In the genomic region with DNA sequence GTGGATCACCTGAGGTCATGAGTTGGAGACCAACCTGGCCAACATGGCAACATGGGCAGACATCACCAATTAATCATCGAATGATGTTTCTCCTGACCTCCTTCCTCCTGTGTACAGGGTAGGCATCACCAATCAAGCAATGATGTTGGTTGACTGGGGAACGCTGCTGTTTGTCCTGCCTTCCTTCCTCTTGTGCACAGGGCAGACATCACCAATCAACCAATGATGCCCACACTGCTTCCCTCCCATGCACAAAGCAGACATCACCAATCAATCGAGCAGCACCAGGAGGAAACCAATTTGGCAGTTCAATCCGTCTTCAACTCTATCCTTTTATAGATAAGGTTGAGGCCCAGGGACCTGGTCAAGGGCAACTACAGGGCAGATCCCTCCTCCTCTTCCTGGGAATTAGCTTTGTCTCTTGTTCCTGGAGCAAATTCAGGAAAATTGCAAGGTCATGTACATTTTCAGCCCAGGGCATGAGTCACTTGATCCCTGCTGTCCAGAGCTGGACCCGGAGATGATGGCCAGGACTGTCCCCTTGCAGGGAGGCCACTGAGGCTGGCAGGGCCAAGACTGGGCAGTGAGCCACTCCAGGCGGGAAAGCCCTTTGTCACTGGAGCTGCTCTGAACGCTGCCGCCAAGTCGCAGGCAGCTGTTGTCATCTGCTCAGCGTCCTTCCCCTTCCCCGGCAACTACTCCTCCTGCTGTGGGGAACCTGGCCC, we compare ENCODE assay signal across 1 cellular context.
TF ChIP-seq lines count a peak whose summit lies in the region.

No MANE protein-coding gene starts in this region.

TF ChIP-seq in HepG2, 621 proteins besides CTCF, POLR2A, EP300 and RAD21 (continues in another document):
- TF ChIP-seq ZNF350 (CRISPR knock-in tag; IDR thresholded peaks at IDR 0.05; ENCODE audit: borderline replicate concordance, low read depth) (no peak; the same call in 1 of the 2 replicates), ZNF710 (CRISPR knock-in tag; IDR thresholded peaks at IDR 0.05; ENCODE audit: borderline replicate concordance) (peak; percentile 40; the same call in 1 of the 2 replicates), GATAD1 (CRISPR knock-in tag; IDR thresholded peaks at IDR 0.05) (0 out of 2 replicates have a peak, but pooled peaks have one; percentile 34), BHLHE40 (IDR thresholded peaks at IDR 0.05; ENCODE audit: low read length) (0 out of 2 replicates have a peak, but pooled peaks have one; percentile 5), CREM (IDR thresholded peaks at IDR 0.05) (0 out of 2 replicates have a peak, but pooled peaks have one; percentile 12), CREM (CRISPR knock-in tag; IDR thresholded peaks at IDR 0.05) (no peak), RAD51 (IDR thresholded peaks at IDR 0.05; ENCODE audit: borderline replicate concordance) (no peak), MXD1 (CRISPR knock-in tag; IDR thresholded peaks at IDR 0.05) (0 out of 2 replicates have a peak, but pooled peaks have one; percentile 27), TGIF2 (CRISPR knock-in tag; IDR thresholded peaks at IDR 0.05) (no peak), EHMT2 (IDR thresholded peaks at IDR 0.05; ENCODE audit: borderline replicate concordance, low read depth, low read length) (no peak), FOXK2 (IDR thresholded peaks at IDR 0.05) (no peak), KMT2A (CRISPR knock-in tag; IDR thresholded peaks at IDR 0.05) (0 out of 2 replicates have a peak, but pooled peaks have one; percentile 18), MYNN (CRISPR knock-in tag; IDR thresholded peaks at IDR 0.05; ENCODE audit: low read depth) (peak; percentile 7; the same call in 1 of the 2 replicates), NFE2L1 (CRISPR knock-in tag; IDR thresholded peaks at IDR 0.05; ENCODE audit: borderline replicate concordance) (no peak), ZNF772 (CRISPR knock-in tag; IDR thresholded peaks at IDR 0.05) (no peak), FOXA3 (CRISPR knock-in tag; IDR thresholded peaks at IDR 0.05) (peak; percentile 21; the same call in 1 of the 2 replicates), RARA (CRISPR knock-in tag; IDR thresholded peaks at IDR 0.05) (peak; percentile 44; the same call in 1 of the 2 replicates), MAFG (CRISPR knock-in tag; IDR thresholded peaks at IDR 0.05) (0 out of 2 replicates have a peak, but pooled peaks have one; percentile 29), MIER3 (CRISPR knock-in tag; IDR thresholded peaks at IDR 0.05; ENCODE audit: borderline replicate concordance) (peak; percentile 70; the same call in 1 of the 2 replicates), HMG20A (CRISPR knock-in tag; IDR thresholded peaks at IDR 0.05; ENCODE audit: borderline replicate concordance) (no peak), ZNF292 (CRISPR knock-in tag; IDR thresholded peaks at IDR 0.05; ENCODE audit: borderline replicate concordance, low read depth) (no peak), FUBP1 (CRISPR knock-in tag; IDR thresholded peaks at IDR 0.05; ENCODE audit: borderline replicate concordance) (no peak), PLRG1 (conservative IDR thresholded peaks at IDR 0.05) (no peak), ZNF639 (CRISPR knock-in tag; conservative IDR thresholded peaks at IDR 0.05) (no peak), NR2F2 (IDR thresholded peaks at IDR 0.05; ENCODE audit: borderline replicate concordance, low read depth) (no peak), KAT8 (CRISPR knock-in tag; IDR thresholded peaks at IDR 0.05) (0 out of 2 replicates have a peak, but pooled peaks have one; percentile 24), JUND (CRISPR knock-in tag; IDR thresholded peaks at IDR 0.05) (0 out of 2 replicates have a peak, but pooled peaks have one; percentile 18), MEF2D (CRISPR knock-in tag; IDR thresholded peaks at IDR 0.05) (peak; percentile 51; the same call in 1 of the 2 replicates), XBP1 (CRISPR knock-in tag; IDR thresholded peaks at IDR 0.05) (no peak), YEATS4 (CRISPR knock-in tag; IDR thresholded peaks at IDR 0.05; ENCODE audit: borderline replicate concordance) (0 out of 2 replicates have a peak, but pooled peaks have one; percentile 34), ZNF607 (CRISPR knock-in tag; IDR thresholded peaks at IDR 0.05; ENCODE audit: borderline replicate concordance) (0 out of 2 replicates have a peak, but pooled peaks have one; percentile 22), SP1 (IDR thresholded peaks at IDR 0.05) (no peak), SP1 (CRISPR knock-in tag; IDR thresholded peaks at IDR 0.05) (0 out of 2 replicates have a peak, but pooled peaks have one; percentile 37), KLF9 (CRISPR knock-in tag; IDR thresholded peaks at IDR 0.05; ENCODE audit: low read depth) (no peak), CEBPG (CRISPR knock-in tag; IDR thresholded peaks at IDR 0.05) (0 out of 2 replicates have a peak, but pooled peaks have one; percentile 7), ZBTB38 (CRISPR knock-in tag; IDR thresholded peaks at IDR 0.05) (no peak), U2AF1 (optimal IDR thresholded peaks at IDR 0.05; ENCODE audit: low read depth, low read length) (no peak), ADNP (CRISPR knock-in tag; IDR thresholded peaks at IDR 0.05) (no peak)
- TF ChIP-seq, protein P1, sequence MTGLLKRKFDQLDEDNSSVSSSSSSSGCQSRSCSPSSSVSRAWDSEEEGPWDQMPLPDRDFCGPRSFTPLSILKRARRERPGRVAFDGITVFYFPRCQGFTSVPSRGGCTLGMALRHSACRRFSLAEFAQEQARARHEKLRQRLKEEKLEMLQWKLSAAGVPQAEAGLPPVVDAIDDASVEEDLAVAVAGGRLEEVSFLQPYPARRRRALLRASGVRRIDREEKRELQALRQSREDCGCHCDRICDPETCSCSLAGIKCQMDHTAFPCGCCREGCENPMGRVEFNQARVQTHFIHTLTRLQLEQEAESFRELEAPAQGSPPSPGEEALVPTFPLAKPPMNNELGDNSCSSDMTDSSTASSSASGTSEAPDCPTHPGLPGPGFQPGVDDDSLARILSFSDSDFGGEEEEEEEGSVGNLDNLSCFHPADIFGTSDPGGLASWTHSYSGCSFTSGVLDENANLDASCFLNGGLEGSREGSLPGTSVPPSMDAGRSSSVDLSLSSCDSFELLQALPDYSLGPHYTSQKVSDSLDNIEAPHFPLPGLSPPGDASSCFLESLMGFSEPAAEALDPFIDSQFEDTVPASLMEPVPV (CRISPR knock-in tag; IDR thresholded peaks at IDR 0.05): no peak
- TF ChIP-seq, protein P2, sequence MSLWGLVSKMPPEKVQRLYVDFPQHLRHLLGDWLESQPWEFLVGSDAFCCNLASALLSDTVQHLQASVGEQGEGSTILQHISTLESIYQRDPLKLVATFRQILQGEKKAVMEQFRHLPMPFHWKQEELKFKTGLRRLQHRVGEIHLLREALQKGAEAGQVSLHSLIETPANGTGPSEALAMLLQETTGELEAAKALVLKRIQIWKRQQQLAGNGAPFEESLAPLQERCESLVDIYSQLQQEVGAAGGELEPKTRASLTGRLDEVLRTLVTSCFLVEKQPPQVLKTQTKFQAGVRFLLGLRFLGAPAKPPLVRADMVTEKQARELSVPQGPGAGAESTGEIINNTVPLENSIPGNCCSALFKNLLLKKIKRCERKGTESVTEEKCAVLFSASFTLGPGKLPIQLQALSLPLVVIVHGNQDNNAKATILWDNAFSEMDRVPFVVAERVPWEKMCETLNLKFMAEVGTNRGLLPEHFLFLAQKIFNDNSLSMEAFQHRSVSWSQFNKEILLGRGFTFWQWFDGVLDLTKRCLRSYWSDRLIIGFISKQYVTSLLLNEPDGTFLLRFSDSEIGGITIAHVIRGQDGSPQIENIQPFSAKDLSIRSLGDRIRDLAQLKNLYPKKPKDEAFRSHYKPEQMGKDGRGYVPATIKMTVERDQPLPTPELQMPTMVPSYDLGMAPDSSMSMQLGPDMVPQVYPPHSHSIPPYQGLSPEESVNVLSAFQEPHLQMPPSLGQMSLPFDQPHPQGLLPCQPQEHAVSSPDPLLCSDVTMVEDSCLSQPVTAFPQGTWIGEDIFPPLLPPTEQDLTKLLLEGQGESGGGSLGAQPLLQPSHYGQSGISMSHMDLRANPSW (CRISPR knock-in tag; IDR thresholded peaks at IDR 0.05; ENCODE audit: borderline replicate concordance): no peak
- TF ChIP-seq, protein P3, sequence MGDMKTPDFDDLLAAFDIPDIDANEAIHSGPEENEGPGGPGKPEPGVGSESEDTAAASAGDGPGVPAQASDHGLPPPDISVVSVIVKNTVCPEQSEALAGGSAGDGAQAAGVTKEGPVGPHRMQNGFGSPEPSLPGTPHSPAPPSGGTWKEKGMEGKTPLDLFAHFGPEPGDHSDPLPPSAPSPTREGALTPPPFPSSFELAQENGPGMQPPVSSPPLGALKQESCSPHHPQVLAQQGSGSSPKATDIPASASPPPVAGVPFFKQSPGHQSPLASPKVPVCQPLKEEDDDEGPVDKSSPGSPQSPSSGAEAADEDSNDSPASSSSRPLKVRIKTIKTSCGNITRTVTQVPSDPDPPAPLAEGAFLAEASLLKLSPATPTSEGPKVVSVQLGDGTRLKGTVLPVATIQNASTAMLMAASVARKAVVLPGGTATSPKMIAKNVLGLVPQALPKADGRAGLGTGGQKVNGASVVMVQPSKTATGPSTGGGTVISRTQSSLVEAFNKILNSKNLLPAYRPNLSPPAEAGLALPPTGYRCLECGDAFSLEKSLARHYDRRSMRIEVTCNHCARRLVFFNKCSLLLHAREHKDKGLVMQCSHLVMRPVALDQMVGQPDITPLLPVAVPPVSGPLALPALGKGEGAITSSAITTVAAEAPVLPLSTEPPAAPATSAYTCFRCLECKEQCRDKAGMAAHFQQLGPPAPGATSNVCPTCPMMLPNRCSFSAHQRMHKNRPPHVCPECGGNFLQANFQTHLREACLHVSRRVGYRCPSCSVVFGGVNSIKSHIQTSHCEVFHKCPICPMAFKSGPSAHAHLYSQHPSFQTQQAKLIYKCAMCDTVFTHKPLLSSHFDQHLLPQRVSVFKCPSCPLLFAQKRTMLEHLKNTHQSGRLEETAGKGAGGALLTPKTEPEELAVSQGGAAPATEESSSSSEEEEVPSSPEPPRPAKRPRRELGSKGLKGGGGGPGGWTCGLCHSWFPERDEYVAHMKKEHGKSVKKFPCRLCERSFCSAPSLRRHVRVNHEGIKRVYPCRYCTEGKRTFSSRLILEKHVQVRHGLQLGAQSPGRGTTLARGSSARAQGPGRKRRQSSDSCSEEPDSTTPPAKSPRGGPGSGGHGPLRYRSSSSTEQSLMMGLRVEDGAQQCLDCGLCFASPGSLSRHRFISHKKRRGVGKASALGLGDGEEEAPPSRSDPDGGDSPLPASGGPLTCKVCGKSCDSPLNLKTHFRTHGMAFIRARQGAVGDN (CRISPR knock-in tag; IDR thresholded peaks at IDR 0.05): peak; percentile 70
- TF ChIP-seq, protein P4, sequence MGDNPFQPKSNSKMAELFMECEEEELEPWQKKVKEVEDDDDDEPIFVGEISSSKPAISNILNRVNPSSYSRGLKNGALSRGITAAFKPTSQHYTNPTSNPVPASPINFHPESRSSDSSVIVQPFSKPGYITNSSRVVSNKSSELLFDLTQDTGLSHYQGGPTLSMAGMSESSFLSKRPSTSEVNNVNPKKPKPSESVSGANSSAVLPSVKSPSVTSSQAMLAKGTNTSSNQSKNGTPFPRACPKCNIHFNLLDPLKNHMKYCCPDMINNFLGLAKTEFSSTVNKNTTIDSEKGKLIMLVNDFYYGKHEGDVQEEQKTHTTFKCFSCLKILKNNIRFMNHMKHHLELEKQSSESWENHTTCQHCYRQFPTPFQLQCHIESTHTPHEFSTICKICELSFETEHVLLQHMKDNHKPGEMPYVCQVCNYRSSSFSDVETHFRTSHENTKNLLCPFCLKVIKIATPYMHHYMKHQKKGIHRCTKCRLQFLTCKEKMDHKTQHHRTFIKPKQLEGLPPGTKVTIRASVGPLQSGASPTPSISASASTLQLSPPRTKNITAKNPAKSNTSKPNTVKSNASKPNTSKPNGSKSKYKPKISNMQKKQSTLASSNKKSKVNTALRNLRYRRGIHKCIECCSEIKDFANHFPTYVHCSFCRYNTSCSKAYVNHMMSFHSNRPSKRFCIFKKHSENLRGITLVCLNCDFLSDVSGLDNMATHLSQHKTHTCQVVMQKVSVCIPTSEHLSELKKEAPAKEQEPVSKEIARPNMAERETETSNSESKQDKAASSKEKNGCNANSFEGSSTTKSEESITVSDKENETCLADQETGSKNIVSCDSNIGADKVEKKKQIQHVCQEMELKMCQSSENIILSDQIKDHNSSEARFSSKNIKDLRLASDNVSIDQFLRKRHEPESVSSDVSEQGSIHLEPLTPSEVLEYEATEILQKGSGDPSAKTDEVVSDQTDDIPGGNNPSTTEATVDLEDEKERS (CRISPR knock-in tag; IDR thresholded peaks at IDR 0.05): peak; percentile 97
